15 cellular contexts compared by ENCODE assay signal in the genomic region with DNA sequence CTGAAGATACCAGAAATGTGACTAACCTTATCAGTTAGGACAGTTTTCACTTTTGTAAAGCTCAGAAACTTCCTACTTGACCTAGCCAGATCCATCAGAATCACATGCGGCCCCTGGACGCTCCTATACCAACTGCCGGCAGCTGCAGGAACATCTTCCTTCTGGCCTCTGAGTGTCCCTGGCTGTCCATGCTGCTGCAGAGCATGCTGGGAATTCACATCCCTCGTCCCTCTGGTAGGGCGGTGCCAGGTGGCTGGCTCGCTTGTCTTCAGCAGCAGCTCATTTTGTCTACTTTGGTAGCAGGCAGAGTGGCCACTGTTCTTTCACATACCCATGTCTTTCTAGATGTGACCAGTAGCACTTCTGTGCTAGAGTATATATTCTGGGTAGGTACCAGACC. TPM values are rescaled to one million over a fixed set of nuclear protein-coding genes. Genes with fewer than 3 reads are reported as not detected.
DNase-seq lines count a peak whose midpoint lies in the region; ATAC-seq and TF ChIP-seq lines count a peak whose summit lies in the region.
"Had no signal": no experiment of that assay in that cellular context is flagged by ENCODE, and none has a peak within 500 bp of the region (broad histone marks: within the 10 kb centered on the region; RNA-seq: fewer than 3 reads in every experiment).

No MANE protein-coding gene starts in this region.

- no peak overlapping the region for H3K27ac Mint-ChIP-seq in activated CD8-positive, alpha-beta T cell treated with anti-CD3 and anti-CD28 coated beads for 36 hours
- no peak overlapping the region for H3K27ac Mint-ChIP-seq in activated naive CD4-positive, alpha-beta T cell treated with anti-CD3 and anti-CD28 coated beads for 36 hours
- H3K27ac Mint-ChIP-seq: CD4-positive, alpha-beta memory T cell had no signal

- CTCF ChIA-PET in activated CD8-positive, alpha-beta T cell treated with anti-CD3 and anti-CD28 coated beads for 36 hours (lab: Charles Lee), result interaction anchor here (0.6 to 3.5 kb wide), 5 partner anchors 9 to 70 kb away, joined by 3 to 12 read pairs (median 3); no protein-coding TSS in a partner anchor
- CTCF ChIA-PET in activated naive CD4-positive, alpha-beta T cell treated with anti-CD3 and anti-CD28 coated beads for 36 hours (lab: Charles Lee), result interaction anchor here (0.5 to 1.7 kb wide), 3 partner anchors 37 to 586 kb away, joined by 4 to 6 read pairs (median 4); no protein-coding TSS in a partner anchor

- no peak for TF ChIP-seq POLR2A in sigmoid colon (IDR thresholded peaks at IDR 0.05)

- H3K27me3 Mint-ChIP-seq in activated CD8-positive, alpha-beta T cell treated with anti-CD3 and anti-CD28 coated beads for 36 hours, result no peaks in the 10 kb centered on the region
- H3K27me3 Mint-ChIP-seq in activated naive CD4-positive, alpha-beta T cell treated with anti-CD3 and anti-CD28 coated beads for 36 hours (ENCODE audit: low read depth), result no peaks in the 10 kb centered on the region
- H3K27me3 Mint-ChIP-seq: CD4-positive, alpha-beta memory T cell had no signal

- intact Hi-C loops in ascending aorta (cut with DNase I) (no loop called here), heart right ventricle (cut with DNase I) (loop anchor here in 3 of 10 donors (5.0 kb wide), 2 partner anchors 34 to 39 kb away; no protein-coding TSS in a partner anchor), sigmoid colon (cut with DNase I) (no loop called here)
- intact Hi-C loops in activated CD8-positive, alpha-beta T cell treated with anti-CD3 and anti-CD28 coated beads for 36 hours (cut with micrococcal nuclease), result loop anchor here (5.0 kb wide), 1 partner anchor 34 kb away; no protein-coding TSS in a partner anchor
- intact Hi-C loops in activated naive CD4-positive, alpha-beta T cell treated with anti-CD3 and anti-CD28 coated beads for 36 hours (cut with micrococcal nuclease), result no loop called here

- H3K36me3 ChIP-seq in SJCRH30 (no peaks in the 10 kb centered on the region), ascending aorta (no peaks in the 10 kb centered on the region), heart right ventricle (no peaks in the 10 kb centered on the region), sigmoid colon (no peaks in the 10 kb centered on the region)
- H3K36me3 ChIP-seq: BE2C had no signal

- H3K4me1 Mint-ChIP-seq in activated CD8-positive, alpha-beta T cell treated with anti-CD3 and anti-CD28 coated beads for 36 hours (ENCODE audit: low read depth), result peaks cover 4% of the 10 kb centered on the region
- H3K4me1 Mint-ChIP-seq in activated naive CD4-positive, alpha-beta T cell treated with anti-CD3 and anti-CD28 coated beads for 36 hours (ENCODE audit: low read depth), result peaks cover 10% of the 10 kb centered on the region

- peaks cover 2% of the 10 kb centered on the region for H3K9me3 Mint-ChIP-seq in activated CD8-positive, alpha-beta T cell treated with anti-CD3 and anti-CD28 coated beads for 36 hours
- H3K9me3 Mint-ChIP-seq in activated naive CD4-positive, alpha-beta T cell treated with anti-CD3 and anti-CD28 coated beads for 36 hours, result no peaks in the 10 kb centered on the region
- H3K9me3 Mint-ChIP-seq: CD4-positive, alpha-beta memory T cell had no signal

- H3K4me3 Mint-ChIP-seq in activated CD8-positive, alpha-beta T cell treated with anti-CD3 and anti-CD28 coated beads for 36 hours, result no peak overlapping the region
- H3K4me3 Mint-ChIP-seq in activated naive CD4-positive, alpha-beta T cell treated with anti-CD3 and anti-CD28 coated beads for 36 hours, result no peak overlapping the region
- H3K4me3 Mint-ChIP-seq: CD4-positive, alpha-beta memory T cell had no signal

- POLR2A ChIA-PET in activated CD8-positive, alpha-beta T cell treated with anti-CD3 and anti-CD28 coated beads for 36 hours (lab: Charles Lee), result interaction anchor here (1.3 to 3.4 kb wide), 2 partner anchors 10 to 30 kb away, joined by 7 to 23 read pairs; no protein-coding TSS in a partner anchor

- H3K36me3 Mint-ChIP-seq in activated CD8-positive, alpha-beta T cell treated with anti-CD3 and anti-CD28 coated beads for 36 hours (ENCODE audit: low read depth), result no peaks in the 10 kb centered on the region
- no peaks in the 10 kb centered on the region for H3K36me3 Mint-ChIP-seq in activated naive CD4-positive, alpha-beta T cell treated with anti-CD3 and anti-CD28 coated beads for 36 hours (ENCODE audit: low read depth)

- no peaks in the 10 kb centered on the region for H3K9me3 ChIP-seq in SJCRH30 (replicated peaks)
- no peaks in the 10 kb centered on the region for H3K9me3 ChIP-seq in ascending aorta
- H3K9me3 ChIP-seq in heart right ventricle, result no peaks in the 10 kb centered on the region
- H3K9me3 ChIP-seq in sigmoid colon, result no peaks in the 10 kb centered on the region
- H3K9me3 ChIP-seq: BE2C had no signal

- H3K27me3 ChIP-seq in SJCRH30 (no peaks in the 10 kb centered on the region), ascending aorta (no peaks in the 10 kb centered on the region), heart right ventricle (no peaks in the 10 kb centered on the region), sigmoid colon (no peaks in the 10 kb centered on the region)
- H3K27me3 ChIP-seq: BE2C had no signal

- WGBS in heart right ventricle, 2 donors, result 58 to 84% methylated on average over 6 of the region's 6 CpGs
- WGBS in sigmoid colon, 2 donors, result 72 to 86% methylated on average over 6 of the region's 6 CpGs

- TF ChIP-seq CTCF in ascending aorta (IDR thresholded peaks at IDR 0.05) (no peak), heart right ventricle (IDR thresholded peaks at IDR 0.05) (no peak), sigmoid colon (IDR thresholded peaks at IDR 0.05) (no peak)
- no peak for TF ChIP-seq CTCF in activated CD8-positive, alpha-beta T cell treated with anti-CD3 and anti-CD28 coated beads for 36 hours (IDR thresholded peaks at IDR 0.05)

- H3K4me3 ChIP-seq in SJCRH30, result no peak overlapping the region
- H3K4me3 ChIP-seq in ascending aorta, result no peak overlapping the region
- no peak overlapping the region for H3K4me3 ChIP-seq in heart right ventricle
- H3K4me3 ChIP-seq in sigmoid colon, result no peak overlapping the region

- no peaks in the 10 kb centered on the region; the same call in 1 of the 2 replicates for H3K4me1 ChIP-seq in SJCRH30
- H3K4me1 ChIP-seq in ascending aorta, result peaks cover 0 to 10% of the 10 kb centered on the region in 2 donors
- H3K4me1 ChIP-seq in heart right ventricle, result peaks cover 0 to 26% (median 11%) of the 10 kb centered on the region in 9 donors
- peaks cover 0 to 33% (median 21%) of the 10 kb centered on the region in 4 donors for H3K4me1 ChIP-seq in sigmoid colon
- H3K4me1 ChIP-seq: BE2C had no signal

- DNase-seq in SJCRH30 (peak; percentile 26 to 40), ascending aorta (ENCODE audit: low spot score in 2 of 2) (no peak), heart right ventricle (no peak), sigmoid colon (no peak)
- no peak for DNase-seq in activated CD8-positive, alpha-beta T cell treated with anti-CD3 and anti-CD28 coated beads for 36 hours
- DNase-seq in activated naive CD4-positive, alpha-beta T cell treated with anti-CD3 and anti-CD28 coated beads for 36 hours, result no peak
- DNase-seq: BE2C; CD4-positive, alpha-beta memory T cell; DMS79 treated with DMSO at 0.1 percent for 48 hours; GOT3; KBM-7; NCI-H1092; NCI-H2227 treated with DMSO at 0.1 percent for 48 hours; NCI-H524 treated with DMSO at 0.1 percent for 48 hours had no signal

- ATAC-seq in heart right ventricle (peak in 4 of 8 donors; percentile 20 to 37 (median 26)), GM19452 (IDR thresholded peaks at IDR 0.05; ENCODE audit: unreplicated experiment) (no peak)
- ATAC-seq in activated CD8-positive, alpha-beta T cell treated with anti-CD3 and anti-CD28 coated beads for 36 hours, result no peak

- H3K27ac ChIP-seq in SJCRH30, result no peak overlapping the region
- peak overlapping the region; percentile 26 to 66 for H3K27ac ChIP-seq in ascending aorta
- H3K27ac ChIP-seq in heart right ventricle, result peak overlapping the region in 8 of 10 donors; percentile 11 to 61 (median 44)
- peak overlapping the region; percentile 27 to 67 (median 50) for H3K27ac ChIP-seq in sigmoid colon

- no peak for TF ChIP-seq EP300 in sigmoid colon (IDR thresholded peaks at IDR 0.05)

RNA-seq across cellular contexts. Expression of a gene that starts 34.4 kb away (rescaled TPM):
- 5.0 and 5.1 TPM in 2 replicates for total RNA-seq in SJCRH30 (2014; rRNA removed; shearing (Covaris generic))
- total RNA-seq in ascending aorta (1.2 TPM), heart right ventricle (1 to 10 TPM in 9 of 10 donors, under 1 TPM in 1; 0.95 to 4.3 (median 2.6) TPM), sigmoid colon (1 to 10 TPM; 2.0 to 6.4 (median 3.6) TPM)
- polyA plus RNA-seq in heart right ventricle (1 to 10 TPM in 1 of 2 donors, under 1 TPM in 1; 0.81 to 1.2 TPM), sigmoid colon (1 to 10 TPM in 2 of 3 donors, under 1 TPM in 1; 0.46 to 2.1 (median 1.8) TPM)
- 1 to 10 TPM in 1 of 2 experiments, under 1 TPM in 1; 0.99 to 1.4 TPM for total RNA-seq in activated CD8-positive, alpha-beta T cell treated with anti-CD3 and anti-CD28 coated beads for 36 hours
- 1 to 10 TPM; 3.6 to 3.9 TPM for total RNA-seq in activated naive CD4-positive, alpha-beta T cell treated with anti-CD3 and anti-CD28 coated beads for 36 hours

Comparison
In these comparisons a context has a peak if more than half of its experiments do, and no peak if none do; other contexts are left out.
1. DNase-seq: peak in SJCRH30 (2 of 2); none in ascending aorta (0 of 2), heart right ventricle (0 of 2), sigmoid colon (single experiment), activated CD8-positive, alpha-beta T cell treated with anti-CD3 and anti-CD28 coated beads for 36 hours (single experiment) and activated naive CD4-positive, alpha-beta T cell treated with anti-CD3 and anti-CD28 coated beads for 36 hours (single experiment).